In genomic region chr2:20227894-20228505, GRCh38 we compare ENCODE assay signal across 26 cellular contexts. TPM values are rescaled to one million over a fixed set of nuclear protein-coding genes. Genes with fewer than 3 reads are reported as not detected.
A peak's percentile ranks its signal among the peaks of the same experiment; 100 is the strongest.
DNase-seq lines count a peak whose midpoint lies in the region; ATAC-seq and TF ChIP-seq lines count a peak whose summit lies in the region.
"Had no signal": no experiment of that assay in that cellular context is flagged by ENCODE, and none has a peak within 500 bp of the region (broad histone marks: within the 10 kb centered on the region; RNA-seq: fewer than 3 reads in every experiment).

No MANE protein-coding gene starts in this region.

- no peaks in the 10 kb centered on the region for H3K9me3 Mint-ChIP-seq in MCF 10A (ENCODE audit: unreplicated experiment)
- H3K9me3 Mint-ChIP-seq: activated CD4-positive, alpha-beta T cell treated with anti-CD3 and anti-CD28 coated beads, Interleukin-2, amount 10 ng/mL, durations not matched to agents 24 days and 14 days; activated naive CD4-positive, alpha-beta T cell treated with anti-CD3 and anti-CD28 coated beads, Interleukin-2, amount 50 U/mL, for 72 hours; CD8-positive, alpha-beta T cell; effector memory CD8-positive, alpha-beta T cell; IgD-negative memory B cell had no signal

- no peak for TF ChIP-seq POLR2A in breast epithelium (IDR thresholded peaks at IDR 0.05)

- no peaks in the 10 kb centered on the region for H3K36me3 Mint-ChIP-seq in MCF 10A (ENCODE audit: insufficient read depth, unreplicated experiment)
- H3K36me3 Mint-ChIP-seq: activated naive CD4-positive, alpha-beta T cell treated with anti-CD3 and anti-CD28 coated beads, Interleukin-2, amount 50 U/mL, for 72 hours; CD8-positive, alpha-beta T cell had no signal

- H3K4me3 ChIP-seq in breast epithelium (no peak overlapping the region), Karpas-422 (ENCODE audit: low read length) (no peak overlapping the region), upper lobe of right lung (no peak overlapping the region)
- H3K4me3 ChIP-seq: SJSA1, stomach, thyroid gland had no signal

- H3K27ac ChIP-seq in breast epithelium, result no peak overlapping the region
- H3K27ac ChIP-seq in Karpas-422 (ENCODE audit: low read length), result no peak overlapping the region
- peak overlapping the region; percentile 99 for H3K27ac ChIP-seq in epithelial cell of prostate
- no peak overlapping the region for H3K27ac ChIP-seq in upper lobe of right lung
- H3K27ac ChIP-seq: SJSA1, stomach, thyroid gland had no signal

- no peak overlapping the region for H3K4me3 Mint-ChIP-seq in MCF 10A (ENCODE audit: unreplicated experiment)
- H3K4me3 Mint-ChIP-seq: activated CD4-positive, alpha-beta T cell treated with anti-CD3 and anti-CD28 coated beads, Interleukin-2, amount 10 ng/mL, durations not matched to agents 24 days and 14 days; B cell; CD8-positive, alpha-beta T cell; effector memory CD8-positive, alpha-beta T cell had no signal

- DNase-seq in breast epithelium (ENCODE audit: low spot score in 2 of 2) (peak; percentile 13 to 27), MCF 10A (ENCODE audit: unreplicated experiment) (no peak), Karpas-422 (peak; percentile 64), epithelial cell of prostate (ENCODE audit: low read depth, low spot score) (no peak), upper lobe of right lung (peak; percentile 39)
- DNase-seq: ACHN; activated CD4-positive, alpha-beta T cell treated with anti-CD3 and anti-CD28 coated beads, Interleukin-2, amount 10 ng/mL, durations not matched to agents 24 days and 14 days; amygdala; CD8-positive, alpha-beta T cell; cortex of kidney; effector memory CD8-positive, alpha-beta T cell; left ventricle myocardium superior; mesendoderm; NCI-H1048; NCI-H748 treated with DMSO at 0.1 percent for 48 hours; right cardiac atrium; stimulated activated CD8-positive, alpha-beta memory T cell treated with anti-CD3 and anti-CD28 coated beads, Interleukin-4, amount 100 ng/mL, for 48 hours; stomach; thyroid gland had no signal

- no peaks in the 10 kb centered on the region for H3K27me3 ChIP-seq in breast epithelium
- no peaks in the 10 kb centered on the region for H3K27me3 ChIP-seq in Karpas-422 (ENCODE audit: low read length)
- H3K27me3 ChIP-seq in upper lobe of right lung, result peaks cover 3% of the 10 kb centered on the region
- H3K27me3 ChIP-seq: SJSA1, thyroid gland had no signal

- ATAC-seq in upper lobe of right lung, result no peak
- no peak for ATAC-seq in HG02588 (IDR thresholded peaks at IDR 0.05; ENCODE audit: unreplicated experiment)
- no peak for ATAC-seq in GM18909 (IDR thresholded peaks at IDR 0.05; ENCODE audit: poor library complexity, unreplicated experiment)
- no peak for ATAC-seq in HG02938 (IDR thresholded peaks at IDR 0.05; ENCODE audit: unreplicated experiment)
- ATAC-seq: activated naive CD4-positive, alpha-beta T cell treated with anti-CD3 and anti-CD28 coated beads, Interleukin-2, amount 50 U/mL, for 72 hours; CD8-positive, alpha-beta T cell; effector memory CD8-positive, alpha-beta T cell; left ventricle myocardium superior; right cardiac atrium had no signal

- H3K36me3 ChIP-seq in breast epithelium, result no peaks in the 10 kb centered on the region
- no peaks in the 10 kb centered on the region for H3K36me3 ChIP-seq in Karpas-422 (ENCODE audit: insufficient read depth, low read length)
- H3K36me3 ChIP-seq in upper lobe of right lung, result no peaks in the 10 kb centered on the region
- H3K36me3 ChIP-seq: stomach, thyroid gland had no signal

- no peaks in the 10 kb centered on the region for H3K27me3 Mint-ChIP-seq in MCF 10A (ENCODE audit: insufficient read depth, unreplicated experiment)

- TF ChIP-seq CTCF in breast epithelium (IDR thresholded peaks at IDR 0.05) (no peak), MCF 10A (IDR thresholded peaks at IDR 0.05; ENCODE audit: unreplicated experiment) (no peak), upper lobe of right lung (IDR thresholded peaks at IDR 0.05) (no peak)

- H3K4me1 Mint-ChIP-seq in MCF 10A (ENCODE audit: insufficient read depth, unreplicated experiment), result peaks cover 29% of the 10 kb centered on the region

- no peak overlapping the region for H3K9ac ChIP-seq in Karpas-422 (ENCODE audit: low read length)

- H3K4me1 ChIP-seq in breast epithelium, result peaks cover 0 to 7% of the 10 kb centered on the region in 2 donors
- peaks cover 12% of the 10 kb centered on the region for H3K4me1 ChIP-seq in Karpas-422 (ENCODE audit: low read length)
- peaks cover 23% of the 10 kb centered on the region for H3K4me1 ChIP-seq in upper lobe of right lung

- intact Hi-C loops in breast epithelium (cut with DNase I; ENCODE audit: low total_unique reads) (no loop called here), MCF 10A (cut with micrococcal nuclease) (no loop called here), upper lobe of right lung (cut with DNase I) (no loop called here)

- peaks cover 1% of the 10 kb centered on the region for H3K79me2 ChIP-seq in Karpas-422 (ENCODE audit: low read length)

- H4K20me1 ChIP-seq in Karpas-422 (ENCODE audit: insufficient read depth, low read depth, low read length), result no peaks in the 10 kb centered on the region

- peaks cover 0 to 3% of the 10 kb centered on the region in 2 donors for H3K9me3 ChIP-seq in breast epithelium
- H3K9me3 ChIP-seq in Karpas-422 (ENCODE audit: low read length), result no peaks in the 10 kb centered on the region
- no peaks in the 10 kb centered on the region for H3K9me3 ChIP-seq in upper lobe of right lung
- H3K9me3 ChIP-seq: stomach, thyroid gland had no signal

- no peak overlapping the region for H3K27ac Mint-ChIP-seq in MCF 10A (ENCODE audit: low read depth, unreplicated experiment)
- H3K27ac Mint-ChIP-seq: activated CD4-positive, alpha-beta T cell treated with anti-CD3 and anti-CD28 coated beads, Interleukin-2, amount 10 ng/mL, durations not matched to agents 24 days and 14 days; activated naive CD4-positive, alpha-beta T cell treated with anti-CD3 and anti-CD28 coated beads, Interleukin-2, amount 50 U/mL, for 72 hours; B cell; CD8-positive, alpha-beta T cell; effector memory CD8-positive, alpha-beta T cell; IgD-negative memory B cell had no signal

- no peaks in the 10 kb centered on the region for H3K9me2 ChIP-seq in Karpas-422 (replicated peaks; ENCODE audit: insufficient read depth, low read length)

- no peak overlapping the region for H2AFZ ChIP-seq in Karpas-422 (ENCODE audit: low read length)

- POLR2A ChIA-PET in MCF 10A (lab: Yijun Ruan, JAX), result no interaction called here

- BruUV-seq in MCF 10A (replicated peaks; lab: Mats Ljungman, UMichigan), result no TSS peak

- no peak overlapping the region for H3K4me2 ChIP-seq in Karpas-422 (ENCODE audit: low read depth, low read length, poor library complexity, severe bottlenecking)

- CTCF ChIA-PET in MCF 10A (lab: Yijun Ruan, JAX), result interaction anchor here (0.7 to 6.9 kb wide), 2 partner anchors 15 to 48 kb away, joined by 4 to 46 read pairs; no protein-coding TSS in a partner anchor

RNA-seq across cellular contexts. Expression of gene SDC1, which starts 3.1 kb away (rescaled TPM):
- total RNA-seq in breast epithelium (10 to 100 TPM in 2 of 3 donors, 1 to 10 TPM in 1; 2.6 to 51.8 (median 38.7) TPM), MCF 10A (2022) (214 and 232 TPM in 2 replicates), upper lobe of right lung (148 TPM)
- total RNA-seq in Karpas-422 (2014; rRNA removed; shearing (Covaris generic); ENCODE audit: low replicate concordance), result 11.5 and 25.1 TPM in 2 replicates
- total RNA-seq: B cell; CD8-positive, alpha-beta T cell had no signal

Comparison
In these comparisons a context has a peak if more than half of its experiments do, and no peak if none do; other contexts are left out.
1. DNase-seq: peak in breast epithelium (2 of 2), Karpas-422 (single experiment) and upper lobe of right lung (single experiment); none in MCF 10A (single experiment) and epithelial cell of prostate (single experiment).